In genomic region chr6:126181890-126182289, GRCh38 we compare ENCODE assay signal across 23 cellular contexts.
"Had no signal": no experiment of that assay in that cellular context is flagged by ENCODE, and none has a peak within 500 bp of the region (broad histone marks: within the 10 kb centered on the region; RNA-seq: fewer than 3 reads in every experiment).

No MANE protein-coding gene starts in this region.

- H3K9me3 ChIP-seq: heart right ventricle, right lobe of liver, thyroid gland, upper lobe of right lung had no signal

- H3K9me3 Mint-ChIP-seq: activated B cell treated with CpG ODN at 0.5 μM for 24 hours; activated CD4-positive, alpha-beta memory T cell treated with anti-CD3 and anti-CD28 coated beads for 36 hours; activated naive CD4-positive, alpha-beta T cell treated with anti-CD3 and anti-CD28 coated beads for 36 hours; activated naive CD8-positive, alpha-beta T cell treated with anti-CD3 and anti-CD28 coated beads, Interleukin-2, amount 10 ng/mL, durations not matched to agents 7 days and 5 days; endodermal cell; natural killer cell had no signal

- H3K4me1 ChIP-seq: heart right ventricle, parathyroid adenoma, thyroid gland, upper lobe of right lung had no signal

- H3K27me3 ChIP-seq: heart right ventricle, right lobe of liver, thyroid gland, upper lobe of right lung had no signal

- ATAC-seq: activated T-cell treated with anti-CD3 and anti-CD28 coated beads, Interleukin-2, amount 50 U/mL, for 72 hours; heart right ventricle; natural killer cell; upper lobe of right lung had no signal

- H3K27ac ChIP-seq: heart right ventricle, parathyroid adenoma, thyroid gland, upper lobe of right lung had no signal

- H3K4me3 Mint-ChIP-seq: activated B cell treated with CpG ODN at 0.5 μM for 24 hours; activated CD4-positive, alpha-beta memory T cell treated with anti-CD3 and anti-CD28 coated beads for 36 hours; activated naive CD4-positive, alpha-beta T cell treated with anti-CD3 and anti-CD28 coated beads for 36 hours; activated naive CD8-positive, alpha-beta T cell treated with anti-CD3 and anti-CD28 coated beads, Interleukin-2, amount 10 ng/mL, durations not matched to agents 7 days and 5 days; activated T-cell treated with anti-CD3 and anti-CD28 coated beads, Interleukin-2, amount 50 U/mL, for 72 hours; endodermal cell; natural killer cell had no signal

- H3K36me3 ChIP-seq: heart right ventricle, right lobe of liver, thyroid gland, upper lobe of right lung had no signal

- H3K9ac ChIP-seq: parathyroid adenoma had no signal

- DNase-seq: activated B cell treated with CpG ODN at 0.5 μM for 24 hours; activated CD4-positive, alpha-beta memory T cell treated with anti-CD3 and anti-CD28 coated beads for 36 hours; activated CD4-positive, alpha-beta T cell treated with anti-CD3 and anti-CD28 coated beads for 48 hours; activated effector memory CD4-positive, alpha-beta T cell treated with Interleukin-2 at 50 U/mL for 16 hours; activated naive CD4-positive, alpha-beta T cell treated with anti-CD3 and anti-CD28 coated beads for 36 hours; activated naive CD8-positive, alpha-beta T cell treated with anti-CD3 and anti-CD28 coated beads, Interleukin-2, amount 10 ng/mL, durations not matched to agents 7 days and 5 days; activated T-cell treated with anti-CD3 and anti-CD28 coated beads, Interleukin-2, amount 50 U/mL, for 72 hours; amniotic stem cell; cerebellar nuclear complex; cortex of kidney; endodermal cell; heart right ventricle; natural killer cell; right lobe of liver; stimulated activated CD4-positive, alpha-beta T cell treated with anti-CD3 and anti-CD28 coated beads, Interleukin-15, amount 100 ng/mL, for 24 hours; stimulated activated CD4-positive, alpha-beta T cell treated with anti-CD3 and anti-CD28 coated beads, Interleukin-2, amount 100 ng/mL, for 48 hours; stimulated activated naive CD4-positive, alpha-beta T cell treated with Interleukin-2 at 50 U/mL for 16 hours; T1000; thyroid gland; upper lobe of right lung had no signal

- H3K27ac Mint-ChIP-seq: activated B cell treated with CpG ODN at 0.5 μM for 24 hours; activated CD4-positive, alpha-beta memory T cell treated with anti-CD3 and anti-CD28 coated beads for 36 hours; activated naive CD4-positive, alpha-beta T cell treated with anti-CD3 and anti-CD28 coated beads for 36 hours; activated naive CD8-positive, alpha-beta T cell treated with anti-CD3 and anti-CD28 coated beads, Interleukin-2, amount 10 ng/mL, durations not matched to agents 7 days and 5 days; activated T-cell treated with anti-CD3 and anti-CD28 coated beads, Interleukin-2, amount 50 U/mL, for 72 hours; natural killer cell had no signal

- H3K36me3 Mint-ChIP-seq: activated CD4-positive, alpha-beta memory T cell treated with anti-CD3 and anti-CD28 coated beads for 36 hours; activated naive CD8-positive, alpha-beta T cell treated with anti-CD3 and anti-CD28 coated beads, Interleukin-2, amount 10 ng/mL, durations not matched to agents 7 days and 5 days; natural killer cell had no signal

- H3K4me3 ChIP-seq: heart right ventricle, lung, right lobe of liver, smooth muscle cell, thyroid gland, upper lobe of right lung had no signal

- H3K27me3 Mint-ChIP-seq: activated B cell treated with CpG ODN at 0.5 μM for 24 hours; activated CD4-positive, alpha-beta memory T cell treated with anti-CD3 and anti-CD28 coated beads for 36 hours; activated naive CD8-positive, alpha-beta T cell treated with anti-CD3 and anti-CD28 coated beads, Interleukin-2, amount 10 ng/mL, durations not matched to agents 7 days and 5 days had no signal

- H3K79me2 ChIP-seq: parathyroid adenoma had no signal

- H2AFZ ChIP-seq: parathyroid adenoma had no signal

- H3K4me2 ChIP-seq: smooth muscle cell had no signal

- H3K4me1 Mint-ChIP-seq: activated B cell treated with CpG ODN at 0.5 μM for 24 hours; activated naive CD8-positive, alpha-beta T cell treated with anti-CD3 and anti-CD28 coated beads, Interleukin-2, amount 10 ng/mL, durations not matched to agents 7 days and 5 days; natural killer cell had no signal
